ENCODE assay signal across 26 cellular contexts in genomic region chr10:12790270-12790669, GRCh38.
"Had no signal": no experiment of that assay in that cellular context is flagged by ENCODE, and none has a peak within 500 bp of the region (broad histone marks: within the 10 kb centered on the region; RNA-seq: fewer than 3 reads in every experiment).

No MANE protein-coding gene starts in this region.

- H3K4me1 Mint-ChIP-seq: endodermal cell had no signal

- DNase-seq: colonic mucosa; cortex of kidney; effector CD8-positive, alpha-beta T cell; effector memory CD8-positive, alpha-beta T cell; endodermal cell; erythroblast; esophagus squamous epithelium; foreskin fibroblast; foreskin melanocyte; gastrocnemius medialis; glutamatergic neuron; head of caudate nucleus; heart right ventricle; hippocampal formation; left cardiac atrium; left lung; left ventricle myocardium superior; lower lobe of right lung; mesenchymal stem cell had no signal

- H3K4me1 ChIP-seq: colonic mucosa, gastrocnemius medialis, heart right ventricle, left lung, lower lobe of right lung had no signal

- H3K27ac Mint-ChIP-seq: dendritic cell treated with granulocyte-macrophage colony-stimulating factor and Interleukin-4, amounts not matched to agents 40 ng/mL and 50 ng/mL, for 4 days; effector memory CD8-positive, alpha-beta T cell; endodermal cell; mesothelial cell of epicardium had no signal

- H3K4me3 Mint-ChIP-seq: dendritic cell treated with granulocyte-macrophage colony-stimulating factor and Interleukin-4, amounts not matched to agents 40 ng/mL and 50 ng/mL, for 4 days; effector memory CD8-positive, alpha-beta T cell; endodermal cell; mesothelial cell of epicardium had no signal

- H3K36me3 ChIP-seq: colonic mucosa, gastrocnemius medialis, left lung, lower lobe of right lung had no signal

- ATAC-seq: effector memory CD8-positive, alpha-beta T cell; esophagus mucosa; gastrocnemius medialis; heart right ventricle; left cardiac atrium; left lung; left ventricle myocardium superior; lower lobe of right lung had no signal

- H3K9me3 Mint-ChIP-seq: effector memory CD8-positive, alpha-beta T cell; endodermal cell had no signal

- H3K9me3 ChIP-seq: colonic mucosa, esophagus squamous epithelium, gastrocnemius medialis, lower lobe of right lung had no signal

- H3K4me3 ChIP-seq: colonic mucosa, esophagus squamous epithelium, gastrocnemius medialis, heart right ventricle, left lung, lower lobe of right lung had no signal

- H3K27me3 ChIP-seq: colonic mucosa, esophagus squamous epithelium, gastrocnemius medialis, heart right ventricle, left lung had no signal

- H3K27me3 Mint-ChIP-seq: dendritic cell treated with granulocyte-macrophage colony-stimulating factor and Interleukin-4, amounts not matched to agents 40 ng/mL and 50 ng/mL, for 4 days; effector memory CD8-positive, alpha-beta T cell had no signal

- FAIRE-seq: endometrium, islet of Langerhans, keratinocyte had no signal

- H3K27ac ChIP-seq: colonic mucosa, epithelial cell of prostate, esophagus squamous epithelium, gastrocnemius medialis, heart right ventricle, left lung, lower lobe of right lung had no signal
